In genomic region chr7:70647801-70648491, GRCh38 we compare ENCODE assay signal across 8 cellular contexts.
A peak's percentile ranks its signal among the peaks of the same experiment; 100 is the strongest.
DNase-seq lines count a peak whose midpoint lies in the region; ATAC-seq and TF ChIP-seq lines count a peak whose summit lies in the region.

No MANE protein-coding gene starts in this region.

- no peaks in the 10 kb centered on the region for H3K9me3 ChIP-seq in spleen

- intact Hi-C loops in spleen (cut with DNase I; ENCODE audit: low total_unique reads): no loop called here

- H3K36me3 ChIP-seq in spleen: no peaks in the 10 kb centered on the region

- H3K4me1 ChIP-seq in spleen: peaks cover 0 to 7% (median 0%) of the 10 kb centered on the region in 6 donors

- TF ChIP-seq POLR2A in spleen (IDR thresholded peaks at IDR 0.05): no peak

- H3K27me3 ChIP-seq in spleen (replicated peaks in 1 of 7): no peaks in the 10 kb centered on the region

- peak overlapping the region in 3 of 8 donors; percentile 52 to 70 (median 54) for H3K27ac ChIP-seq in spleen

- peak; percentile 54 to 56 for DNase-seq in activated CD4-positive, alpha-beta T cell treated with anti-CD3 and anti-CD28 coated beads, Interleukin-2, amount 50 U/mL, for 4 hours
- DNase-seq in iris pigment epithelial cell (ENCODE audit: low read depth) (peak; percentile 27), spleen (no peak), glomerular visceral epithelial cell (ENCODE audit: extremely low spot score) (no peak), anterior cingulate cortex (lab: John Stamatoyannopoulos, UW) (no peak)
- peak; percentile 78 for DNase-seq in stimulated activated naive CD4-positive, alpha-beta T cell treated with Interleukin-2 at 50 U/mL for 16 hours (lab: John Stamatoyannopoulos, UW)

- ATAC-seq in GM18519 (IDR thresholded peaks at IDR 0.05; ENCODE audit: low FRiP score, unreplicated experiment): peak; percentile 91
- peak; percentile 89 for ATAC-seq in HG03064 (IDR thresholded peaks at IDR 0.05; ENCODE audit: low read depth, unreplicated experiment)

- 65 to 72% (median 70%) methylated on average over 7 to 9 of the region's 9 CpGs for WGBS in spleen, 5 donors

- no peak for TF ChIP-seq CTCF in spleen (IDR thresholded peaks at IDR 0.05 in 8 of 11, conservative IDR thresholded peaks at IDR 0.05 in 3 of 11)

- peak overlapping the region in 1 of 8 donors; percentile 30 for H3K4me3 ChIP-seq in spleen

Comparison
In these comparisons a context has a peak if more than half of its experiments do, and no peak if none do; other contexts are left out.
1. DNase-seq: peak in activated CD4-positive, alpha-beta T cell treated with anti-CD3 and anti-CD28 coated beads, Interleukin-2, amount 50 U/mL, for 4 hours (2 of 2), iris pigment epithelial cell (single experiment) and stimulated activated naive CD4-positive, alpha-beta T cell treated with Interleukin-2 at 50 U/mL for 16 hours (single experiment); none in spleen (single experiment), glomerular visceral epithelial cell (single experiment) and anterior cingulate cortex (0 of 58).